Comparison of ENCODE assay signal across 9 cellular contexts in the genomic region with DNA sequence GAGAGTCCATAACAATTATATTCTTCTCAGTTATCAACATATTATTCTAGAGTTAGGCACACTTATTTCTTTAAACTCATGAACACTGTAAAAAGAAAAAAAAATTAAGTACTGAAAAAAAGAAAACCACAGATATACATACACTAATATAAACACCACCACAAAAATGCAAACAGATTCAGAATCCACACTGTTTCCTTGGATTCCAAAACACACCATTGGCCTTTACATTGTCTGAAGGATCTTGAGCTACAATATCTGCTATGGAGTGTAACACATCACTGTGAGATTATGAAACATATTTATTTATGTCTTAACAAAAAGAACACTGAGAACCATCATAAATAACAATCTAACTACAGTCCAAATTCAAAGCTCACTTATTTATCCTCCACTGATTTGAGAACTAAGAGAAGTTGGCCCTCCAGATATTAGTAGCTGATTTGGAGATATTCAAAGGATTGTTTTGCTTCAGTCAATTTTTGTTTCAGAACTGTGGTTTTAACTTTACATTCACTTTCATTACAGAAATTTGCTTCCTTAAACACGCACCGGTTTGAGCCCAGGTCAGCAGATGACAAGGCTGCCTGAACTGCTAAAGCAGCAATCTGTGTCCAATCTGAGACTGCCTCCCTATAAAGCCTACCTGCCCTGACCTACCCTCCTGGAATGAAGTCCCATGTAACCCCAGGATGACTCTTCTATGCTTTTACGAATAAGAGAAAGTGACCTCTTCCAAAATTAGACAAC. TPM values are rescaled to one million over a fixed set of nuclear protein-coding genes. Genes with fewer than 3 reads are reported as not detected.
DNase-seq lines count a peak whose midpoint lies in the region; ATAC-seq and TF ChIP-seq lines count a peak whose summit lies in the region.
"Had no signal": no experiment of that assay in that cellular context is flagged by ENCODE, and none has a peak within 500 bp of the region (broad histone marks: within the 10 kb centered on the region; RNA-seq: fewer than 3 reads in every experiment).

No MANE protein-coding gene starts in this region.

- no peak overlapping the region for H3K23ac ChIP-seq in mesenchymal stem cell (ENCODE audit: low read length in 2 of 2)

- H3K9me3 ChIP-seq in mesenchymal stem cell (ENCODE audit: control insufficient read depth, low read length) (no peaks in the 10 kb centered on the region), gastroesophageal sphincter (no peaks in the 10 kb centered on the region)
- H3K9me3 ChIP-seq: pancreas had no signal

- H3K9ac ChIP-seq in mesenchymal stem cell (ENCODE audit: low read length), result no peak overlapping the region

- DNase-seq in activated T-cell treated with anti-CD3 and anti-CD28 coated beads for 48 hours (ENCODE audit: low read depth), result peak; percentile 1
- DNase-seq in activated T-cell treated with anti-CD3 and anti-CD28 coated beads for 4 hours, result no peak
- DNase-seq in activated CD8-positive, alpha-beta T cell treated with anti-CD3 and anti-CD28 coated beads for 36 hours, result peak; percentile 34
- peak; percentile 56 for DNase-seq in mesenchymal stem cell
- no peak for DNase-seq in UCSD-AML1 (lab: John Stamatoyannopoulos, UW; ENCODE audit: unreplicated experiment)
- DNase-seq in GM03348 (ENCODE audit: low spot score), result no peak

- TF ChIP-seq POLR2A in gastroesophageal sphincter (IDR thresholded peaks at IDR 0.05), result no peak

- no peaks in the 10 kb centered on the region for H3K36me3 ChIP-seq in mesenchymal stem cell (ENCODE audit: control insufficient read depth in 1 of 2, insufficient read depth in 2 of 2, low read depth in 1 of 2, low read length in 2 of 2)
- H3K36me3 ChIP-seq in gastroesophageal sphincter, result no peaks in the 10 kb centered on the region
- H3K36me3 ChIP-seq: pancreas had no signal

- peaks cover 16% of the 10 kb centered on the region for H3K27me3 Mint-ChIP-seq in activated CD8-positive, alpha-beta T cell treated with anti-CD3 and anti-CD28 coated beads for 36 hours

- H3K4me1 Mint-ChIP-seq in activated CD8-positive, alpha-beta T cell treated with anti-CD3 and anti-CD28 coated beads for 36 hours (ENCODE audit: low read depth), result peaks cover 42% of the 10 kb centered on the region

- peak overlapping the region in 1 of 2 experiments; percentile 66 for H3K18ac ChIP-seq in mesenchymal stem cell (ENCODE audit: low read depth in 1 of 2, low read length in 2 of 2)

- peak overlapping the region; percentile 78 for H3K4me3 Mint-ChIP-seq in activated CD8-positive, alpha-beta T cell treated with anti-CD3 and anti-CD28 coated beads for 36 hours

- no peak overlapping the region for H3K27ac ChIP-seq in mesenchymal stem cell (ENCODE audit: low read length, poor library complexity, severe bottlenecking)
- no peak overlapping the region for H3K27ac ChIP-seq in gastroesophageal sphincter

- H3K4me2 ChIP-seq in mesenchymal stem cell (ENCODE audit: low read length, poor library complexity, severe bottlenecking), result no peak overlapping the region

- no peak overlapping the region for H3K14ac ChIP-seq in mesenchymal stem cell (ENCODE audit: low read length in 2 of 2)

- H2BK12ac ChIP-seq in mesenchymal stem cell (ENCODE audit: low read length in 2 of 2), result peak overlapping the region in 1 of 2 experiments; percentile 4

- CTCF ChIA-PET in activated CD8-positive, alpha-beta T cell treated with anti-CD3 and anti-CD28 coated beads for 36 hours (lab: Charles Lee), result interaction anchor here (1.0 to 1.8 kb wide), 2 partner anchors 36 to 225 kb away, joined by 3 to 4 read pairs; no protein-coding TSS in a partner anchor

- H3K4ac ChIP-seq in mesenchymal stem cell (ENCODE audit: low read depth in 1 of 2, low read length in 2 of 2), result no peak overlapping the region

- no peak for TF ChIP-seq EP300 in gastroesophageal sphincter (IDR thresholded peaks at IDR 0.05)

- H3K27me3 ChIP-seq in mesenchymal stem cell (ENCODE audit: control insufficient read depth in 1 of 2, insufficient read depth in 1 of 2, low read length in 2 of 2) (peaks cover 25 to 66% of the 10 kb centered on the region in 2 experiments), gastroesophageal sphincter (peaks cover 44% of the 10 kb centered on the region)
- H3K27me3 ChIP-seq: pancreas had no signal

- POLR2A ChIA-PET in activated CD8-positive, alpha-beta T cell treated with anti-CD3 and anti-CD28 coated beads for 36 hours (lab: Charles Lee), result interaction anchor here (1.4 kb wide), 1 partner anchor 46 kb away, joined by 3 read pairs; the partner anchor contains the start of gene CDK1

- no peaks in the 10 kb centered on the region for H3K79me1 ChIP-seq in mesenchymal stem cell (replicated peaks; ENCODE audit: low read length, poor library complexity, severe bottlenecking)

- H3K4me1 ChIP-seq in mesenchymal stem cell (ENCODE audit: control insufficient read depth, insufficient read depth, low read depth, low read length), result peaks cover 14% of the 10 kb centered on the region
- H3K4me1 ChIP-seq in gastroesophageal sphincter, result peaks cover 0 to 14% (median 0%) of the 10 kb centered on the region in 3 donors

- intact Hi-C loops in activated CD8-positive, alpha-beta T cell treated with anti-CD3 and anti-CD28 coated beads for 36 hours (cut with micrococcal nuclease), result no loop called here

- H3K4me3 ChIP-seq in mesenchymal stem cell (ENCODE audit: insufficient read depth in 1 of 2, low read depth in 1 of 2, low read length in 2 of 2) (no peak overlapping the region), gastroesophageal sphincter (no peak overlapping the region)

- H2BK15ac ChIP-seq in mesenchymal stem cell (ENCODE audit: low read depth, poor library complexity, severe bottlenecking), result no peak overlapping the region

- H2AFZ ChIP-seq in mesenchymal stem cell (ENCODE audit: low read depth, low read length), result no peak overlapping the region

- peak overlapping the region; percentile 77 for H3K27ac Mint-ChIP-seq in activated CD8-positive, alpha-beta T cell treated with anti-CD3 and anti-CD28 coated beads for 36 hours

- H4K91ac ChIP-seq in mesenchymal stem cell (ENCODE audit: low read length), result no peak overlapping the region

- peak overlapping the region; percentile 50 for H4K8ac ChIP-seq in mesenchymal stem cell (ENCODE audit: low read length)

- no peak overlapping the region for H2BK5ac ChIP-seq in mesenchymal stem cell (ENCODE audit: low read depth, low read length, poor library complexity, severe bottlenecking)

- ATAC-seq in HG03060 (IDR thresholded peaks at IDR 0.05; ENCODE audit: low read depth, unreplicated experiment) (peak; percentile 71), gastroesophageal sphincter (no peak)
- peak; percentile 52 for ATAC-seq in activated CD8-positive, alpha-beta T cell treated with anti-CD3 and anti-CD28 coated beads for 36 hours

- H3K36me3 Mint-ChIP-seq in activated CD8-positive, alpha-beta T cell treated with anti-CD3 and anti-CD28 coated beads for 36 hours (ENCODE audit: low read depth), result no peaks in the 10 kb centered on the region

- no peak overlapping the region for H2BK120ac ChIP-seq in mesenchymal stem cell (ENCODE audit: low read depth, low read length)

- no peak overlapping the region for H2AK5ac ChIP-seq in mesenchymal stem cell (ENCODE audit: low read length, severe bottlenecking)

- WGBS in mesenchymal stem cell, result 63% methylated on average over 3 of the region's 3 CpGs
- WGBS in gastroesophageal sphincter (ENCODE audit: low coverage in 1 of 2), 2 donors, result 70 to 88% methylated on average over 2 to 3 of the region's 3 CpGs

- TF ChIP-seq CTCF in activated CD8-positive, alpha-beta T cell treated with anti-CD3 and anti-CD28 coated beads for 36 hours (IDR thresholded peaks at IDR 0.05), result no peak
- TF ChIP-seq CTCF in gastroesophageal sphincter (IDR thresholded peaks at IDR 0.05), result no peak

- H3K9me3 Mint-ChIP-seq in activated CD8-positive, alpha-beta T cell treated with anti-CD3 and anti-CD28 coated beads for 36 hours, result no peaks in the 10 kb centered on the region

RNA-seq across cellular contexts. Expression of gene CDK1, which starts 47.0 kb away (rescaled TPM):
- 100 to 1,000 TPM; 108 to 112 TPM for total RNA-seq in activated CD8-positive, alpha-beta T cell treated with anti-CD3 and anti-CD28 coated beads for 36 hours
- polyA plus RNA-seq in mesenchymal stem cell (2013, experiment 1 of 2), result 12.3 TPM
- 13.6 TPM for polyA plus RNA-seq in mesenchymal stem cell (2013, experiment 2 of 2)
- 1 to 10 TPM in 2 of 4 donors, under 1 TPM in 2; 0.40 to 6.9 (median 1.3) TPM for total RNA-seq in gastroesophageal sphincter

Comparison
In these comparisons a context has a peak if more than half of its experiments do, and no peak if none do; other contexts are left out.
1. DNase-seq: peak in activated T-cell treated with anti-CD3 and anti-CD28 coated beads for 48 hours (single experiment), activated CD8-positive, alpha-beta T cell treated with anti-CD3 and anti-CD28 coated beads for 36 hours (single experiment) and mesenchymal stem cell (single experiment); none in activated T-cell treated with anti-CD3 and anti-CD28 coated beads for 4 hours (single experiment), UCSD-AML1 (single experiment) and GM03348 (single experiment).
2. RNA of gene CDK1, which starts 47.0 kb away (total RNA-seq): 108 to 112 TPM in activated CD8-positive, alpha-beta T cell treated with anti-CD3 and anti-CD28 coated beads for 36 hours; 0.40 to 6.9 TPM in gastroesophageal sphincter; every median in the first group is over 10 times any median in the second.